Comparison of ENCODE assay signal across 1 cellular context in the genomic region with DNA sequence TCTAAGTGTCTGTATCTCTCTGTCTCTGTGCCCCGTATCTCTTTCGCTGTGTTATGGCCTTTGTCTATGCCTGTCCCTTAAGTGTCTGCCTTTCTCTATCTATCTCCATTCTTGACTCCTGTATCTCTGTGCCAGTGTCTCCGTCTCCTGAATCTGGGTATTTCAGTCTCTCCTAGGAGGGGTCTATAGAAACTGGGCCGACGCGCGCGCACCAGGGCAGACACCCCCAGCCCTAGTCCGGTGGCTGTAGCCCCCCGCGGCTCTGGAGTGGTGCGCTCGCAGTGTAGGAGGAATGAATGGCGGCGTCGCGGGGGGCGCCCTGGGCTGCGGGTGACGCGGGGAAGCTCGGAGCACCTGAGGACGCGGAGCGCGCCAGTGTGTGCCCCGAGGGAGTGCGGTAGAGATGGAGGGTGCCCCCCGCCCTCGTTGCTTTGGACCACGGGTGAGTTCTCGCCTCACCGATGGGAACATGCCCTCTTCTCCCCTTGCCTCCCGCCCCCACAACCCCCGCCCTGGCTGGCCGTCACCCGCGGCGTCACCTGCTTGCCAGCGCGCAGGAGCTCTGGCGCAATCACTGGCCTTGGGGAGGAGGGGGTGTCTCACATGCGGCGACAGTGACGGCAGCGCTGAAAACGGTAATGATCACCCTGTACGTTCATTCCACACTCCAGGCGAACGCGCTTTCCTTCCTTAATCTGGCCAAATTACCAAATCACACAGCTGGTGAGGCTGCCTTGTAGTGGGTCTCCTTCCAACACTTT.
TF ChIP-seq lines count a peak whose summit lies in the region.

No MANE protein-coding gene starts in this region.

TF ChIP-seq in endothelial cell of umbilical vein, 7 proteins besides CTCF, POLR2A, EP300 and RAD21:
- TF ChIP-seq MYC (IDR thresholded peaks at IDR 0.05; ENCODE audit: low read depth, low read length) (no peak), EZH2 (IDR thresholded peaks at IDR 0.05; ENCODE audit: borderline replicate concordance, low read depth, low read length, severe bottlenecking) (peak; percentile 69), GATA2 (IDR thresholded peaks at IDR 0.05; ENCODE audit: insufficient read depth, insufficient read length, low read depth, low read length) (no peak), JUN (IDR thresholded peaks at IDR 0.05; ENCODE audit: borderline replicate concordance, insufficient read depth, insufficient read length, low read depth) (no peak)
- TF ChIP-seq, protein P1, sequence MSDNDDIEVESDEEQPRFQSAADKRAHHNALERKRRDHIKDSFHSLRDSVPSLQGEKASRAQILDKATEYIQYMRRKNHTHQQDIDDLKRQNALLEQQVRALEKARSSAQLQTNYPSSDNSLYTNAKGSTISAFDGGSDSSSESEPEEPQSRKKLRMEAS (IDR thresholded peaks at IDR 0.05; ENCODE audit: insufficient read depth, insufficient read length), result no peak
